Comparison of ENCODE assay signal across 18 cellular contexts in genomic region chr10:34356463-34356862, GRCh38.
DNase-seq lines count a peak whose midpoint lies in the region; ATAC-seq and TF ChIP-seq lines count a peak whose summit lies in the region.
"Had no signal": no experiment of that assay in that cellular context is flagged by ENCODE, and none has a peak within 500 bp of the region (broad histone marks: within the 10 kb centered on the region; RNA-seq: fewer than 3 reads in every experiment).

No MANE protein-coding gene starts in this region.

- H3K4me3 ChIP-seq in mucosa of descending colon (no peak overlapping the region), WERI-Rb-1 (ENCODE audit: low read depth, low read length) (no peak overlapping the region)
- H3K4me3 ChIP-seq: GM23248, HAP-1 had no signal

- ATAC-seq in mucosa of descending colon: peak; percentile 47

- H3K27me3 ChIP-seq in WERI-Rb-1 (ENCODE audit: insufficient read depth, low read depth, severe bottlenecking): no peaks in the 10 kb centered on the region
- H3K27me3 ChIP-seq: BE2C had no signal

- DNase-seq in DMS53 (lab: John Stamatoyannopoulos, UW) (peak; percentile 8), DMS53 treated with DMSO at 0.1 percent for 48 hours (lab: John Stamatoyannopoulos, UW; ENCODE audit: unreplicated experiment) (no peak), NCI-H69 (lab: John Stamatoyannopoulos, UW) (peak; percentile 51), mucosa of descending colon (no peak), AG08396 (ENCODE audit: low spot score) (no peak), WERI-Rb-1 (no peak), SK-N-DZ (ENCODE audit: low spot score) (no peak)
- DNase-seq: 8988T; BE2C; C1 segment of cervical spinal cord; Caco-2; CD4-positive, alpha-beta T cell; DMS153; DND-41; EL; GM23248 had no signal

- H3K27ac ChIP-seq in 22Rv1 (peak overlapping the region; percentile 61), WERI-Rb-1 (no peak overlapping the region)
- H3K27ac ChIP-seq: GM23248 had no signal

- intact Hi-C loops in mucosa of descending colon (cut with DNase I, micrococcal nuclease): no loop called here

- TF ChIP-seq CTCF in 22Rv1 (IDR thresholded peaks at IDR 0.05) (no peak), mucosa of descending colon (IDR thresholded peaks at IDR 0.05) (no peak), WERI-Rb-1 (IDR thresholded peaks at IDR 0.05; ENCODE audit: low read depth, low read length) (no peak)

- no peaks in the 10 kb centered on the region for H3K4me1 ChIP-seq in mucosa of descending colon (ENCODE audit: low read depth)
- H3K4me1 ChIP-seq: Caco-2 had no signal

- no peaks in the 10 kb centered on the region for H3K36me3 ChIP-seq in mucosa of descending colon (ENCODE audit: low read depth)
- H3K36me3 ChIP-seq in WERI-Rb-1: no peaks in the 10 kb centered on the region; the same call in 1 of the 2 replicates
- H3K36me3 ChIP-seq: BE2C had no signal

- H3K9me3 ChIP-seq in mucosa of descending colon (no peaks in the 10 kb centered on the region), WERI-Rb-1 (ENCODE audit: severe bottlenecking) (no peaks in the 10 kb centered on the region)
- H3K9me3 ChIP-seq: BE2C, Caco-2, HAP-1 had no signal

Comparison
In these comparisons a context has a peak if more than half of its experiments do, and no peak if none do; other contexts are left out.
1. DNase-seq: peak in DMS53 (single experiment) and NCI-H69 (single experiment); none in DMS53 treated with DMSO at 0.1 percent for 48 hours (single experiment), mucosa of descending colon (0 of 3), AG08396 (single experiment), WERI-Rb-1 (single experiment) and SK-N-DZ (single experiment).